In the genomic region with DNA sequence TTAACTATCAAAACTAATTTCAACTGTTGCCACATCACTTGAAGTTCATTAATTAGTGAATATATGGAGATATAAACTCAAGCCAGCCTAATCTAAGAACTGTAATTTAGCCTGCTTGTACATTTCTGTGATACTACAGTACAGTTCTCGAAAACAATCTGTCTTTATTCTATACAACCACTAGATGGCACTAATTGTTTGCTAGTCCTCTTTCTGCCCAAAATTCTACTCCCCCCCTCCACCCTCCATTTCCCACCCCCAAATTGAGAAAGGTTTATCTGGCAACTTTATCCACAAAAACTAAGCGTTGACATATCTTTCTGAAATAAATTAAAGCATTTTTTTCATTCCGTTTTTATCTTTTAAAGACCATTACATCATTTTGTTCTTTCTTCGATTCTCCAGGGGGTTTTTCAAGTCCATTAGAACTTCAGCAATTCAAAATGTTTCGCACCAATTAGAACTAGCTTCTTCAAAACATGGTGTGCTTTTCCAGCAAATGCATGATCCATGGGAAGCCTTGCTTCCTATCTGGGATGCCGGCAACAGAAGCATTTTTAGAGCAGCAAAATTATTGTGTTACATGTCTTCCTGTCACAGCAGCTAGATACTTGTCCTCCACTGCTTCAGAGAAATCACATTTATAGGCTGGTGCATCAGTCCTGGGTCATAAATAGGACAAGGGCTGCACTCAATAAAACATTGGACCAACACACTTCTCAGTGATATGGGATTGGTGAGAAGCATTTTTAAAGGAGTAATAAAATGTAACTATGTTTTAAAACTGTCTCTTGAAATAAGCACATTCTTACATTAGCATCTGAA, we compare ENCODE assay signal across 9 cellular contexts.
DNase-seq lines count a peak whose midpoint lies in the region; ATAC-seq and TF ChIP-seq lines count a peak whose summit lies in the region.
"Had no signal": no experiment of that assay in that cellular context is flagged by ENCODE, and none has a peak within 500 bp of the region (broad histone marks: within the 10 kb centered on the region; RNA-seq: fewer than 3 reads in every experiment).

No MANE protein-coding gene starts in this region.

- no peaks in the 10 kb centered on the region for H3K4me1 ChIP-seq in osteoblast (ENCODE audit: insufficient read depth, low read length)

- no peaks in the 10 kb centered on the region for H3K9me3 ChIP-seq in osteoblast (ENCODE audit: low read depth, low read length)

- no peak overlapping the region for H3K27ac Mint-ChIP-seq in chondrocyte (ENCODE audit: unreplicated experiment)
- H3K27ac Mint-ChIP-seq: activated naive CD8-positive, alpha-beta T cell treated with anti-CD3 and anti-CD28 coated beads, Interleukin-2, amount 10 ng/mL, durations not matched to agents 7 days and 5 days had no signal

- DNase-seq in GM10248 (ENCODE audit: extremely low spot score) (peak; percentile 42), NCI-H1694 (lab: John Stamatoyannopoulos, UW) (peak; percentile 31), chondrocyte (ENCODE audit: low spot score) (no peak), osteoblast (ENCODE audit: insufficient read length, low spot score, missing footprints) (peak; percentile 73), NCI-H446 treated with DMSO at 0.1 percent for 48 hours (lab: John Stamatoyannopoulos, UW) (no peak)
- no peak for DNase-seq in activated effector memory CD4-positive, alpha-beta T cell treated with anti-CD3 and anti-CD28 coated beads, Interleukin-2, amount 50 U/mL, for 16 hours
- DNase-seq: activated naive CD8-positive, alpha-beta T cell treated with anti-CD3 and anti-CD28 coated beads, Interleukin-2, amount 10 ng/mL, durations not matched to agents 7 days and 5 days had no signal

- H3K36me3 ChIP-seq in osteoblast (ENCODE audit: insufficient read depth, low read length): no peaks in the 10 kb centered on the region

- peak; percentile 74 for TF ChIP-seq CTCF in 22Rv1 (IDR thresholded peaks at IDR 0.05)
- TF ChIP-seq CTCF in GM10248 (IDR thresholded peaks at IDR 0.05; ENCODE audit: control extremely low read depth, extremely low read depth, low read depth, missing control alignments): peak; percentile 42
- TF ChIP-seq CTCF in chondrocyte (IDR thresholded peaks at IDR 0.05): peak; percentile 92
- TF ChIP-seq CTCF in osteoblast (IDR thresholded peaks at IDR 0.05; ENCODE audit: extremely low read depth, low read depth, low read length): peak; percentile 55

- no peaks in the 10 kb centered on the region for H3K27me3 ChIP-seq in osteoblast (ENCODE audit: insufficient read depth, low read length)

- H3K4me2 ChIP-seq in osteoblast (ENCODE audit: insufficient read depth, low read length): no peak overlapping the region

- no peaks in the 10 kb centered on the region for H3K36me3 Mint-ChIP-seq in chondrocyte (ENCODE audit: low read depth)
- H3K36me3 Mint-ChIP-seq: activated naive CD8-positive, alpha-beta T cell treated with anti-CD3 and anti-CD28 coated beads, Interleukin-2, amount 10 ng/mL, durations not matched to agents 7 days and 5 days had no signal

- no peak overlapping the region for H3K4me3 ChIP-seq in osteoblast (ENCODE audit: insufficient read depth, low read length)

- peaks cover 4% of the 10 kb centered on the region for H3K4me1 Mint-ChIP-seq in chondrocyte (ENCODE audit: low read depth)
- H3K4me1 Mint-ChIP-seq: activated naive CD8-positive, alpha-beta T cell treated with anti-CD3 and anti-CD28 coated beads, Interleukin-2, amount 10 ng/mL, durations not matched to agents 7 days and 5 days had no signal

- ATAC-seq in HG02970 (IDR thresholded peaks at IDR 0.05; ENCODE audit: low FRiP score, unreplicated experiment): no peak

- no peaks in the 10 kb centered on the region for H3K79me2 ChIP-seq in osteoblast (ENCODE audit: insufficient read depth, low read length)

- POLR2A ChIA-PET in GM10248 (lab: Yijun Ruan, JAX): no interaction called here

- no peaks in the 10 kb centered on the region for H3K9me3 Mint-ChIP-seq in chondrocyte (ENCODE audit: low read depth)
- H3K9me3 Mint-ChIP-seq: activated naive CD8-positive, alpha-beta T cell treated with anti-CD3 and anti-CD28 coated beads, Interleukin-2, amount 10 ng/mL, durations not matched to agents 7 days and 5 days had no signal

- no peaks in the 10 kb centered on the region for H4K20me1 ChIP-seq in osteoblast (ENCODE audit: insufficient read depth, low read length)

- H3K27ac ChIP-seq in 22Rv1 (no peak overlapping the region), osteoblast (ENCODE audit: low read depth, low read length) (no peak overlapping the region)

- no peak overlapping the region for H2AFZ ChIP-seq in osteoblast (ENCODE audit: low read length)

- CTCF ChIA-PET in GM10248 (lab: Yijun Ruan, JAX): interaction anchor here (0.9 to 4.7 kb wide), 11 partner anchors 7 to 845 kb away, joined by 3 to 21 read pairs (median 4); no protein-coding TSS in a partner anchor

- H3K4me3 Mint-ChIP-seq in chondrocyte (ENCODE audit: unreplicated experiment): no peak overlapping the region
- H3K4me3 Mint-ChIP-seq: activated naive CD8-positive, alpha-beta T cell treated with anti-CD3 and anti-CD28 coated beads, Interleukin-2, amount 10 ng/mL, durations not matched to agents 7 days and 5 days had no signal

- H3K27me3 Mint-ChIP-seq in chondrocyte (ENCODE audit: low read depth): peaks cover 67% of the 10 kb centered on the region

Comparison
In these comparisons a context has a peak if more than half of its experiments do, and no peak if none do; other contexts are left out.
1. CTCF ChIP-seq: peak in every context shown above with its lines; median percentile 92 in chondrocyte; 74 in 22Rv1; 55 in osteoblast; 42 in GM10248.
2. DNase-seq: peak in GM10248 (single experiment), NCI-H1694 (single experiment) and osteoblast (single experiment); none in chondrocyte (single experiment), activated effector memory CD4-positive, alpha-beta T cell treated with anti-CD3 and anti-CD28 coated beads, Interleukin-2, amount 50 U/mL, for 16 hours (single experiment) and NCI-H446 treated with DMSO at 0.1 percent for 48 hours (single experiment).